1 cellular context compared by ENCODE assay signal in genomic region chr5:137666901-137667300, GRCh38.
TF ChIP-seq lines count a peak whose summit lies in the region.

No MANE protein-coding gene starts in this region.

TF ChIP-seq in GM23338, 12 proteins besides CTCF, POLR2A, EP300 and RAD21 (continued from another document):
- no peak for TF ChIP-seq ZNF114 (CRISPR knock-in tag; IDR thresholded peaks at IDR 0.05)
- TF ChIP-seq ZNF331 (CRISPR knock-in tag; IDR thresholded peaks at IDR 0.05; ENCODE audit: low read depth) = no peak
- no peak for TF ChIP-seq CREB1 (CRISPR knock-in tag; IDR thresholded peaks at IDR 0.05; ENCODE audit: low read depth)
- no peak for TF ChIP-seq NANOG (IDR thresholded peaks at IDR 0.05; ENCODE audit: borderline replicate concordance)
- TF ChIP-seq ETS1 (IDR thresholded peaks at IDR 0.05) = no peak
- TF ChIP-seq REST (IDR thresholded peaks at IDR 0.05; ENCODE audit: unreplicated experiment) = no peak
- TF ChIP-seq ZNF462 (CRISPR knock-in tag; IDR thresholded peaks at IDR 0.05) = no peak
- no peak for TF ChIP-seq EZH2phosphoT487 (IDR thresholded peaks at IDR 0.05; ENCODE audit: unreplicated experiment)
- TF ChIP-seq STAT1 (IDR thresholded peaks at IDR 0.05; ENCODE audit: unreplicated experiment) = no peak
